8 cellular contexts compared by ENCODE assay signal in genomic region chr5:59034498-59035186, GRCh38.
DNase-seq lines count a peak whose midpoint lies in the region; ATAC-seq and TF ChIP-seq lines count a peak whose summit lies in the region.

No MANE protein-coding gene starts in this region.

- H3K9ac ChIP-seq in OCI-LY1 (ENCODE audit: low read length), result no peak overlapping the region

- H3K4me2 ChIP-seq in OCI-LY1 (ENCODE audit: low read length), result no peak overlapping the region

- no peak overlapping the region for H3K27ac ChIP-seq in OCI-LY1 (ENCODE audit: low read depth, low read length, poor library complexity, severe bottlenecking)

- no peaks in the 10 kb centered on the region for H3K27me3 Mint-ChIP-seq in activated CD8-positive, alpha-beta memory T cell treated with anti-CD3 and anti-CD28 coated beads, Interleukin-2, amount 10 ng/mL, durations not matched to agents 7 days and 5 days
- H3K27me3 Mint-ChIP-seq in mesothelial cell of epicardium (ENCODE audit: low read depth), result no peaks in the 10 kb centered on the region

- in situ Hi-C loops in T47D (cut with HindIII; ENCODE audit: low pct_unique_long_range_greater_than_20kb, low sequenced_read_pairs), result no loop called here

- no peaks in the 10 kb centered on the region for H3K9me3 Mint-ChIP-seq in activated CD8-positive, alpha-beta memory T cell treated with anti-CD3 and anti-CD28 coated beads, Interleukin-2, amount 10 ng/mL, durations not matched to agents 7 days and 5 days (ENCODE audit: low read depth)
- H3K9me3 Mint-ChIP-seq in mesothelial cell of epicardium, result peaks cover 11% of the 10 kb centered on the region

- H3K4me1 Mint-ChIP-seq in activated CD8-positive, alpha-beta memory T cell treated with anti-CD3 and anti-CD28 coated beads, Interleukin-2, amount 10 ng/mL, durations not matched to agents 7 days and 5 days, result peaks cover 46% of the 10 kb centered on the region
- peaks cover 50% of the 10 kb centered on the region for H3K4me1 Mint-ChIP-seq in mesothelial cell of epicardium

- no peaks in the 10 kb centered on the region for H3K9me2 ChIP-seq in OCI-LY1 (ENCODE audit: low read depth, low read length)

- peak overlapping the region; percentile 98 for H3K27ac Mint-ChIP-seq in activated CD8-positive, alpha-beta memory T cell treated with anti-CD3 and anti-CD28 coated beads, Interleukin-2, amount 10 ng/mL, durations not matched to agents 7 days and 5 days
- H3K27ac Mint-ChIP-seq in mesothelial cell of epicardium, result peak overlapping the region; percentile 78

- H3K4me3 Mint-ChIP-seq in activated CD8-positive, alpha-beta memory T cell treated with anti-CD3 and anti-CD28 coated beads, Interleukin-2, amount 10 ng/mL, durations not matched to agents 7 days and 5 days, result peak overlapping the region; percentile 89
- H3K4me3 Mint-ChIP-seq in mesothelial cell of epicardium, result no peak overlapping the region

- H3K27me3 ChIP-seq in OCI-LY1 (ENCODE audit: insufficient read depth, low read length), result 0 out of 2 replicates have a peak, but pooled peaks cover 7% of the 10 kb centered on the region

- no peak for TF ChIP-seq POLR2A in GM18505 (IDR thresholded peaks at IDR 0.05; ENCODE audit: borderline replicate concordance, extremely low read depth, insufficient read depth, insufficient read length)

- H3K4me1 ChIP-seq in OCI-LY1 (ENCODE audit: insufficient read depth, low read length, severe bottlenecking), result peaks cover 7% of the 10 kb centered on the region

- DNase-seq in activated CD8-positive, alpha-beta memory T cell treated with anti-CD3 and anti-CD28 coated beads, Interleukin-2, amount 10 ng/mL, durations not matched to agents 7 days and 5 days, result peak; percentile 49
- no peak for DNase-seq in activated CD8-positive, alpha-beta memory T cell treated with anti-CD3 and anti-CD28 coated beads, Interleukin-2, amount 50 U/mL, for 48 hours
- DNase-seq in T47D (ENCODE audit: low read depth in 1 of 2, low spot score in 1 of 2) (peak; percentile 49 to 57), mesothelial cell of epicardium (ENCODE audit: low spot score in 2 of 2, unreplicated experiment in 2 of 2) (no peak)
- DNase-seq in activated CD8-positive, alpha-beta memory T cell treated with anti-CD3 and anti-CD28 coated beads for 24 hours, result no peak

- no peak overlapping the region for H2AFZ ChIP-seq in OCI-LY1 (ENCODE audit: low read length)

- peaks cover 73% of the 10 kb centered on the region for H3K36me3 Mint-ChIP-seq in activated CD8-positive, alpha-beta memory T cell treated with anti-CD3 and anti-CD28 coated beads, Interleukin-2, amount 10 ng/mL, durations not matched to agents 7 days and 5 days
- H3K36me3 Mint-ChIP-seq in mesothelial cell of epicardium, result peaks cover 17% of the 10 kb centered on the region

- ATAC-seq in activated CD8-positive, alpha-beta memory T cell treated with anti-CD3 and anti-CD28 coated beads, Interleukin-2, amount 10 ng/mL, durations not matched to agents 7 days and 5 days, result peak; percentile 22
- peak; percentile 50 for ATAC-seq in GM21786 (IDR thresholded peaks at IDR 0.05; ENCODE audit: unreplicated experiment)
- ATAC-seq in GM18505 (IDR thresholded peaks at IDR 0.05; ENCODE audit: unreplicated experiment), result no peak

- H3K9me3 ChIP-seq in OCI-LY1 (ENCODE audit: low read length), result no peaks in the 10 kb centered on the region

- H4K20me1 ChIP-seq in OCI-LY1 (ENCODE audit: insufficient read depth, low read length), result no peaks in the 10 kb centered on the region

- H3F3A ChIP-seq in OCI-LY1 (ENCODE audit: insufficient read depth, low read length), result no peaks in the 10 kb centered on the region

- CTCF ChIA-PET in activated CD8-positive, alpha-beta memory T cell treated with anti-CD3 and anti-CD28 coated beads, Interleukin-2, amount 10 ng/mL, durations not matched to agents 7 days and 5 days (lab: Charles Lee), result interaction anchor here (0.7 to 5.7 kb wide), 21 partner anchors 11 to 153 kb away, joined by 3 to 82 read pairs (median 4); no protein-coding TSS in a partner anchor

- H3K79me2 ChIP-seq in OCI-LY1 (ENCODE audit: insufficient read depth, low read length), result no peaks in the 10 kb centered on the region

- no peak overlapping the region for H3K4me3 ChIP-seq in OCI-LY1 (ENCODE audit: low read depth, low read length, poor library complexity, severe bottlenecking)

- no peaks in the 10 kb centered on the region for H3K36me3 ChIP-seq in OCI-LY1 (ENCODE audit: insufficient read depth, low read length)

- peak; percentile 60 for TF ChIP-seq CTCF in OCI-LY1 (IDR thresholded peaks at IDR 0.05; ENCODE audit: low read length)
- peak; percentile 67 for TF ChIP-seq CTCF in mesothelial cell of epicardium (IDR thresholded peaks at IDR 0.05; ENCODE audit: unreplicated experiment)

Comparison
In these comparisons a context has a peak if more than half of its experiments do, and no peak if none do; other contexts are left out.
1. DNase-seq: peak in activated CD8-positive, alpha-beta memory T cell treated with anti-CD3 and anti-CD28 coated beads, Interleukin-2, amount 10 ng/mL, durations not matched to agents 7 days and 5 days (single experiment) and T47D (2 of 2); none in activated CD8-positive, alpha-beta memory T cell treated with anti-CD3 and anti-CD28 coated beads, Interleukin-2, amount 50 U/mL, for 48 hours (single experiment), mesothelial cell of epicardium (0 of 2) and activated CD8-positive, alpha-beta memory T cell treated with anti-CD3 and anti-CD28 coated beads for 24 hours (single experiment).